28 cellular contexts compared by ENCODE assay signal in genomic region chr7:38978474-38978873, GRCh38. TPM values are rescaled to one million over a fixed set of nuclear protein-coding genes. Genes with fewer than 3 reads are reported as not detected.
DNase-seq lines count a peak whose midpoint lies in the region; FAIRE-seq and TF ChIP-seq lines count a peak whose summit lies in the region.
"Had no signal": no experiment of that assay in that cellular context is flagged by ENCODE, and none has a peak within 500 bp of the region (broad histone marks: within the 10 kb centered on the region; RNA-seq: fewer than 3 reads in every experiment).

No MANE protein-coding gene starts in this region.

- H3K4me3 ChIP-seq in neural progenitor cell: no peak overlapping the region
- H3K4me3 ChIP-seq: gastroesophageal sphincter, testis, vagina had no signal

- in situ Hi-C loops in G401 (cut with HindIII; ENCODE audit: low sequenced_read_pairs) (no loop called here), KBM-7 (cut with MboI; ENCODE audit: low pct_unique_long_range_greater_than_20kb, low sequenced_read_pairs) (no loop called here)

- no peaks in the 10 kb centered on the region for H3K79me2 ChIP-seq in neural progenitor cell (ENCODE audit: low read depth)

- peaks cover 26% of the 10 kb centered on the region for H3K27me3 ChIP-seq in neural progenitor cell
- H3K27me3 ChIP-seq: testis, vagina had no signal

- FAIRE-seq in H54 (lab: Jason Lieb, UNC): peak; percentile 36
- FAIRE-seq: GM12891, small intestine had no signal

- TF ChIP-seq POLR2A in H54 (IDR thresholded peaks at IDR 0.05; ENCODE audit: low read depth, low read length): no peak

- H3K27ac Mint-ChIP-seq in glutamatergic neuron (ENCODE audit: unreplicated experiment) (peak overlapping the region; percentile 81), neural progenitor cell (peak overlapping the region; percentile 31)
- H3K27ac Mint-ChIP-seq: HFFc6 had no signal

- H3K4me1 ChIP-seq in neural progenitor cell: peaks cover 12% of the 10 kb centered on the region
- H3K4me1 ChIP-seq: testis had no signal

- no peak overlapping the region for H3K27ac ChIP-seq in neural progenitor cell
- H3K27ac ChIP-seq: gastroesophageal sphincter, neutrophil, testis, vagina had no signal

- DNase-seq in H54 (ENCODE audit: insufficient read length, low spot score) (no peak), NCI-H2227 (lab: John Stamatoyannopoulos, UW; ENCODE audit: unreplicated experiment) (peak; percentile 37), glutamatergic neuron (peak; percentile 15), neural progenitor cell (ENCODE audit: low spot score) (peak; percentile 16), G401 (ENCODE audit: low spot score) (no peak), KBM-7 (no peak)
- no peak for DNase-seq in stimulated activated CD4-positive, alpha-beta T cell treated with anti-CD3 and anti-CD28 coated beads, Interleukin-15, amount 100 ng/mL, for 24 hours
- DNase-seq: activated CD4-positive, alpha-beta T cell treated with anti-CD3 and anti-CD28 coated beads, Interleukin-2, amount 50 U/mL, for 48 hours; activated CD4-positive, CD25-positive, alpha-beta regulatory T cell; activated effector memory CD4-positive, alpha-beta T cell treated with anti-CD3 and anti-CD28 coated beads, Interleukin-2, amount 50 U/mL, for 16 hours; CD4-positive, alpha-beta memory T cell; DMS79; HFFc6; Kasumi-1; left colon; NCI-H187 treated with DMSO at 0.1 percent for 48 hours; RPMI8226; small intestine; stimulated activated CD4-positive, alpha-beta T cell treated with anti-CD3 and anti-CD28 coated beads, Interleukin-2, amount 100 ng/mL, for 48 hours; stimulated activated naive CD4-positive, alpha-beta T cell; T1000; testis had no signal

- TF ChIP-seq CTCF in glutamatergic neuron (IDR thresholded peaks at IDR 0.05; ENCODE audit: partially characterized antibody, unreplicated experiment) (no peak), neural progenitor cell (IDR thresholded peaks at IDR 0.05) (no peak)

- H3K9me3 Mint-ChIP-seq in glutamatergic neuron (ENCODE audit: unreplicated experiment): peaks cover 6% of the 10 kb centered on the region
- no peaks in the 10 kb centered on the region for H3K9me3 Mint-ChIP-seq in neural progenitor cell
- H3K9me3 Mint-ChIP-seq: HFFc6 had no signal

- no peaks in the 10 kb centered on the region for H4K20me1 ChIP-seq in neural progenitor cell (ENCODE audit: low read depth)

- H3K36me3 Mint-ChIP-seq in glutamatergic neuron (ENCODE audit: unreplicated experiment): no peaks in the 10 kb centered on the region
- H3K36me3 Mint-ChIP-seq in neural progenitor cell: no peaks in the 10 kb centered on the region
- H3K36me3 Mint-ChIP-seq: CD4-positive, alpha-beta memory T cell had no signal

- H3K4me1 Mint-ChIP-seq in glutamatergic neuron (ENCODE audit: low read depth, unreplicated experiment) (peaks cover 51% of the 10 kb centered on the region), neural progenitor cell (peaks cover 16% of the 10 kb centered on the region)
- H3K4me1 Mint-ChIP-seq: CD4-positive, alpha-beta memory T cell had no signal

- H2AFZ ChIP-seq in neural progenitor cell (replicated peaks): peak overlapping the region; percentile 97

- peak overlapping the region; percentile 80 for H3K4me3 Mint-ChIP-seq in glutamatergic neuron (ENCODE audit: unreplicated experiment)
- H3K4me3 Mint-ChIP-seq in neural progenitor cell: peak overlapping the region; percentile 22
- H3K4me3 Mint-ChIP-seq: CD4-positive, alpha-beta memory T cell; HFFc6 had no signal

- H3F3A ChIP-seq in neural progenitor cell (ENCODE audit: low read depth): no peaks in the 10 kb centered on the region

- H3K4me2 ChIP-seq in neural progenitor cell: peak overlapping the region; percentile 51

- no peaks in the 10 kb centered on the region for H3K9me3 ChIP-seq in neural progenitor cell (ENCODE audit: low read depth)
- H3K9me3 ChIP-seq: gastroesophageal sphincter, neutrophil, testis, vagina had no signal

- H3K27me3 Mint-ChIP-seq in glutamatergic neuron (ENCODE audit: unreplicated experiment): peaks cover 6% of the 10 kb centered on the region
- H3K27me3 Mint-ChIP-seq in neural progenitor cell (ENCODE audit: insufficient read depth, low read depth): peaks cover 2% of the 10 kb centered on the region

- H3K9ac ChIP-seq in neural progenitor cell: no peak overlapping the region

- no peaks in the 10 kb centered on the region for H3K36me3 ChIP-seq in neural progenitor cell
- H3K36me3 ChIP-seq: gastroesophageal sphincter, neutrophil, vagina had no signal

RNA-seq across cellular contexts. Expression of gene POU6F2, which starts 0.8 kb away (rescaled TPM):
- total RNA-seq in glutamatergic neuron (ENCODE audit: unreplicated experiment) (34.7 TPM), neural progenitor cell (ENCODE audit: low replicate concordance) (3.4 and 4.0 TPM in 2 replicates)
- under 0.01 TPM in 1 of 2 replicates, not detected in the other for total RNA-seq in G401 (2014; rRNA removed; shearing (Covaris generic))
- total RNA-seq: CD4-positive, alpha-beta memory T cell; HFFc6; HT1080; left colon; pulmonary artery endothelial cell; vagina had no signal

Comparison
In these comparisons a context has a peak if more than half of its experiments do, and no peak if none do; other contexts are left out.
1. DNase-seq: peak in NCI-H2227 (single experiment), glutamatergic neuron (single experiment) and neural progenitor cell (single experiment); none in H54 (single experiment), G401 (single experiment), stimulated activated CD4-positive, alpha-beta T cell treated with anti-CD3 and anti-CD28 coated beads, Interleukin-15, amount 100 ng/mL, for 24 hours (single experiment) and KBM-7 (single experiment).